ENCODE assay signal across 22 cellular contexts in genomic region chr4:123816462-123816861, GRCh38.
"Had no signal": no experiment of that assay in that cellular context is flagged by ENCODE, and none has a peak within 500 bp of the region (broad histone marks: within the 10 kb centered on the region; RNA-seq: fewer than 3 reads in every experiment).

No MANE protein-coding gene starts in this region.

- H3K27me3 ChIP-seq: cardiac muscle cell, foreskin keratinocyte, sigmoid colon, stomach, testis, upper lobe of left lung had no signal

- ATAC-seq: activated CD4-positive, alpha-beta T cell treated with anti-CD3 and anti-CD28 coated beads for 36 hours; foreskin keratinocyte; left ventricle myocardium superior; natural killer cell treated with Interleukin-12 subunit alpha and Interleukin-12 subunit beta and Interleukin-15 and Interleukin-18, amount 100 ng/mL, for 72 hours; T-helper 17 cell had no signal

- DNase-seq: activated CD4-positive, alpha-beta memory T cell treated with anti-CD3 and anti-CD28 coated beads, Interleukin-2, amount 10 ng/mL, durations not matched to agents 7 days and 5 days; activated CD4-positive, alpha-beta T cell treated with anti-CD3 and anti-CD28 coated beads for 36 hours; activated effector memory CD4-positive, alpha-beta T cell treated with Interleukin-2 at 50 U/mL for 16 hours; activated naive CD4-positive, alpha-beta T cell treated with anti-CD3 and anti-CD28 coated beads, Interleukin-2, amount 50 U/mL, for 16 hours; activated T-cell treated with anti-CD3 and anti-CD28 coated beads, Interleukin-2, amount 50 U/mL, for 24 hours; erythroblast; foreskin keratinocyte; left ventricle myocardium superior; nucleus accumbens; sigmoid colon; stimulated activated CD4-positive, alpha-beta T cell treated with anti-CD3 and anti-CD28 coated beads, Interleukin-12 subunit alpha, Interleukin-12 subunit beta, amount 100 ng/mL, for 4 hours; stimulated activated CD4-positive, alpha-beta T cell treated with anti-CD3 and anti-CD28 coated beads, Interleukin-2, amount 100 ng/mL, for 24 hours; stomach; T-helper 17 cell; testis; upper lobe of left lung; WERI-Rb-1 had no signal

- H3K4me1 ChIP-seq: prostate gland, testis had no signal

- H3K4me1 Mint-ChIP-seq: activated CD4-positive, alpha-beta memory T cell treated with anti-CD3 and anti-CD28 coated beads, Interleukin-2, amount 10 ng/mL, durations not matched to agents 7 days and 5 days; activated CD4-positive, alpha-beta T cell treated with anti-CD3 and anti-CD28 coated beads for 36 hours had no signal

- H3K9me3 Mint-ChIP-seq: activated CD4-positive, alpha-beta memory T cell treated with anti-CD3 and anti-CD28 coated beads, Interleukin-2, amount 10 ng/mL, durations not matched to agents 7 days and 5 days; activated T-cell treated with anti-CD3 and anti-CD28 coated beads, Interleukin-2, amount 50 U/mL, for 24 hours; memory B cell had no signal

- H3K4me3 ChIP-seq: cardiac muscle cell, prostate gland, sigmoid colon, stomach, testis, upper lobe of left lung had no signal

- H3K36me3 ChIP-seq: cardiac muscle cell, prostate gland, sigmoid colon, stomach, upper lobe of left lung, WERI-Rb-1 had no signal

- H3K36me3 Mint-ChIP-seq: memory B cell; natural killer cell treated with Interleukin-12 subunit alpha and Interleukin-12 subunit beta and Interleukin-15 and Interleukin-18, amount 100 ng/mL, for 72 hours had no signal

- FAIRE-seq: astrocyte had no signal

- H3K27ac Mint-ChIP-seq: activated CD4-positive, alpha-beta memory T cell treated with anti-CD3 and anti-CD28 coated beads, Interleukin-2, amount 10 ng/mL, durations not matched to agents 7 days and 5 days; activated CD4-positive, alpha-beta T cell treated with anti-CD3 and anti-CD28 coated beads for 36 hours; activated T-cell treated with anti-CD3 and anti-CD28 coated beads, Interleukin-2, amount 50 U/mL, for 24 hours; memory B cell; natural killer cell treated with Interleukin-12 subunit alpha and Interleukin-12 subunit beta and Interleukin-15 and Interleukin-18, amount 100 ng/mL, for 72 hours; T-helper 17 cell had no signal

- H3K27ac ChIP-seq: cardiac muscle cell, foreskin keratinocyte, prostate gland, sigmoid colon, stomach, testis, upper lobe of left lung, WERI-Rb-1 had no signal

- H3K27me3 Mint-ChIP-seq: activated CD4-positive, alpha-beta memory T cell treated with anti-CD3 and anti-CD28 coated beads, Interleukin-2, amount 10 ng/mL, durations not matched to agents 7 days and 5 days; activated CD4-positive, alpha-beta T cell treated with anti-CD3 and anti-CD28 coated beads for 36 hours; memory B cell had no signal

- H3K9me3 ChIP-seq: prostate gland, sigmoid colon, stomach, testis, upper lobe of left lung had no signal

- H3K4me3 Mint-ChIP-seq: activated CD4-positive, alpha-beta memory T cell treated with anti-CD3 and anti-CD28 coated beads, Interleukin-2, amount 10 ng/mL, durations not matched to agents 7 days and 5 days; activated CD4-positive, alpha-beta T cell treated with anti-CD3 and anti-CD28 coated beads for 36 hours; activated T-cell treated with anti-CD3 and anti-CD28 coated beads, Interleukin-2, amount 50 U/mL, for 24 hours; memory B cell; natural killer cell treated with Interleukin-12 subunit alpha and Interleukin-12 subunit beta and Interleukin-15 and Interleukin-18, amount 100 ng/mL, for 72 hours; T-helper 17 cell had no signal
